Comparison of ENCODE assay signal across 8 cellular contexts in genomic region chr19:11130824-11131455, GRCh38. TPM values are rescaled to one million over a fixed set of nuclear protein-coding genes. Genes with fewer than 3 reads are reported as not detected.
DNase-seq lines count a peak whose midpoint lies in the region; ATAC-seq and TF ChIP-seq lines count a peak whose summit lies in the region.

No MANE protein-coding gene starts in this region.

- H3K9me3 ChIP-seq in PC-9 (ENCODE audit: insufficient read depth, low read depth): no peaks in the 10 kb centered on the region

- H3K27ac ChIP-seq in PC-9: no peak overlapping the region

- H3K36me3 Mint-ChIP-seq in CD14-positive monocyte (peaks cover 39 to 82% of the 10 kb centered on the region in 2 donors), nephron progenitor cell (ENCODE audit: low read depth) (peaks cover 72% of the 10 kb centered on the region)
- H3K36me3 Mint-ChIP-seq in stimulated activated naive CD8-positive, alpha-beta T cell treated with anti-CD3 and anti-CD28 coated beads, Interleukin-15, Interleukin-2, amounts not matched to agents 100 ng/mL and 50 ng/mL, for 24 hours (ENCODE audit: low read depth): peaks cover 49% of the 10 kb centered on the region

- no peak overlapping the region for H3K4me3 Mint-ChIP-seq in CD14-positive monocyte
- no peak overlapping the region for H3K4me3 Mint-ChIP-seq in nephron progenitor cell
- H3K4me3 Mint-ChIP-seq in stimulated activated naive CD8-positive, alpha-beta T cell treated with anti-CD3 and anti-CD28 coated beads, Interleukin-15, Interleukin-2, amounts not matched to agents 100 ng/mL and 50 ng/mL, for 24 hours: no peak overlapping the region

- H3K4me1 ChIP-seq in PC-9 (replicated peaks; ENCODE audit: insufficient read depth): no peaks in the 10 kb centered on the region

- CTCF ChIA-PET in PC-9 (lab: Charles Lee): no interaction called here

- POLR2A ChIA-PET in PC-9 (lab: Charles Lee; ENCODE audit: unreplicated experiment): no interaction called here

- ATAC-seq in HG03520 (IDR thresholded peaks at IDR 0.05; ENCODE audit: unreplicated experiment): no peak

- no peaks in the 10 kb centered on the region for H3K27me3 ChIP-seq in PC-9 (ENCODE audit: insufficient read depth, low read depth)

- intact Hi-C loops in CD14-positive monocyte (cut with micrococcal nuclease) (loop anchor here in 1 of 2 donors (2.0 to 10.0 kb wide), 3 partner anchors 56 to 196 kb away; no protein-coding TSS in a partner anchor), PC-9 (cut with micrococcal nuclease; ENCODE audit: unreplicated experiment) (loop anchor here (10.0 kb wide), 1 partner anchor 196 kb away; no protein-coding TSS in a partner anchor)

- DNase-seq in CD14-positive monocyte (ENCODE audit: low spot score): peak; percentile 75
- DNase-seq in HS-5 (ENCODE audit: low read depth): peak; percentile 38
- DNase-seq in PC-9: peak; percentile 41 to 73
- DNase-seq in activated T-cell treated with anti-CD3 and anti-CD28 coated beads, Interleukin-2, amount 50 U/mL, for 48 hours: peak; percentile 84 to 86
- DNase-seq in fibroblast of gingiva (ENCODE audit: low read depth): peak; percentile 53
- peak; percentile 79 for DNase-seq in nephron progenitor cell

- no peak overlapping the region for H2AFZ ChIP-seq in PC-9

- H3K4me3 ChIP-seq in PC-9: no peak overlapping the region

- H3K79me2 ChIP-seq in PC-9 (ENCODE audit: low read depth): peaks cover 13% of the 10 kb centered on the region; the same call in 1 of the 2 replicates

- H3K4me1 Mint-ChIP-seq in CD14-positive monocyte (peaks cover 3% of the 10 kb centered on the region), nephron progenitor cell (peaks cover 1% of the 10 kb centered on the region)
- no peaks in the 10 kb centered on the region for H3K4me1 Mint-ChIP-seq in stimulated activated naive CD8-positive, alpha-beta T cell treated with anti-CD3 and anti-CD28 coated beads, Interleukin-15, Interleukin-2, amounts not matched to agents 100 ng/mL and 50 ng/mL, for 24 hours (ENCODE audit: low read depth)

- H3F3A ChIP-seq in PC-9 (ENCODE audit: insufficient read depth, low read depth): peaks cover 99% of the 10 kb centered on the region

- no peak overlapping the region for H3K4me2 ChIP-seq in PC-9

- peak; percentile 90 for TF ChIP-seq CTCF in CD14-positive monocyte (IDR thresholded peaks at IDR 0.05)
- TF ChIP-seq CTCF in PC-9 (conservative IDR thresholded peaks at IDR 0.05): peak; percentile 84
- TF ChIP-seq CTCF in nephron progenitor cell (IDR thresholded peaks at IDR 0.05): peak; percentile 69

- peak overlapping the region in 3 of 7 donors; percentile 10 to 85 (median 46) for H3K27ac Mint-ChIP-seq in CD14-positive monocyte
- peak overlapping the region; percentile 69 for H3K27ac Mint-ChIP-seq in nephron progenitor cell
- H3K27ac Mint-ChIP-seq in stimulated activated naive CD8-positive, alpha-beta T cell treated with anti-CD3 and anti-CD28 coated beads, Interleukin-15, Interleukin-2, amounts not matched to agents 100 ng/mL and 50 ng/mL, for 24 hours: peak overlapping the region; percentile 40

- peaks cover 65% of the 10 kb centered on the region for H4K20me1 ChIP-seq in PC-9 (ENCODE audit: insufficient read depth)

- peaks cover 53% of the 10 kb centered on the region for H3K36me3 ChIP-seq in PC-9 (ENCODE audit: low read depth)

- H3K27me3 Mint-ChIP-seq in CD14-positive monocyte (ENCODE audit: low read depth in 3 of 3) (peaks cover 0 to 1% (median 0%) of the 10 kb centered on the region in 3 donors), nephron progenitor cell (ENCODE audit: low read depth, poor library complexity) (no peaks in the 10 kb centered on the region)
- H3K27me3 Mint-ChIP-seq in stimulated activated naive CD8-positive, alpha-beta T cell treated with anti-CD3 and anti-CD28 coated beads, Interleukin-15, Interleukin-2, amounts not matched to agents 100 ng/mL and 50 ng/mL, for 24 hours: no peaks in the 10 kb centered on the region

- H3K9me2 ChIP-seq in PC-9 (ENCODE audit: insufficient read depth): no peaks in the 10 kb centered on the region

- H3K9me3 Mint-ChIP-seq in CD14-positive monocyte (peaks cover 0 to 2% (median 0%) of the 10 kb centered on the region in 7 donors), nephron progenitor cell (no peaks in the 10 kb centered on the region)
- H3K9me3 Mint-ChIP-seq in stimulated activated naive CD8-positive, alpha-beta T cell treated with anti-CD3 and anti-CD28 coated beads, Interleukin-15, Interleukin-2, amounts not matched to agents 100 ng/mL and 50 ng/mL, for 24 hours: no peaks in the 10 kb centered on the region

- BruUV-seq in PC-9 (replicated peaks; lab: Mats Ljungman, UMichigan): no TSS peak

RNA-seq across cellular contexts. Expression of gene SPC24, which starts 24.6 kb away (rescaled TPM):
- under 1 TPM in 1 of 2 donors, not detected in 1; 0.27 TPM for polyA plus RNA-seq in CD14-positive monocyte
- total RNA-seq in PC-9 (2021): 50.9 and 59.2 TPM in 2 replicates

RNA-seq across cellular contexts. Expression of gene LDLR, which starts 41.7 kb away (rescaled TPM):
- 10 to 100 TPM; 19.8 to 21.2 TPM for polyA plus RNA-seq in CD14-positive monocyte
- total RNA-seq in PC-9 (2021): 160 and 182 TPM in 2 replicates
